20 cellular contexts compared by ENCODE assay signal in genomic region chrX:121258545-121258944, GRCh38.
DNase-seq lines count a peak whose midpoint lies in the region; ATAC-seq and TF ChIP-seq lines count a peak whose summit lies in the region.
"Had no signal": no experiment of that assay in that cellular context is flagged by ENCODE, and none has a peak within 500 bp of the region (broad histone marks: within the 10 kb centered on the region; RNA-seq: fewer than 3 reads in every experiment).

No MANE protein-coding gene starts in this region.

- peak; percentile 65 for ATAC-seq in GM18498 (IDR thresholded peaks at IDR 0.05; ENCODE audit: unreplicated experiment)
- ATAC-seq in GM18870 (IDR thresholded peaks at IDR 0.05; ENCODE audit: unreplicated experiment): peak; percentile 60
- peak; percentile 49 for ATAC-seq in HG02870 (IDR thresholded peaks at IDR 0.05; ENCODE audit: unreplicated experiment)
- ATAC-seq in HG03558 (IDR thresholded peaks at IDR 0.05; ENCODE audit: extremely low read depth, unreplicated experiment): peak; percentile 53
- ATAC-seq in upper lobe of right lung: no peak
- no peak for ATAC-seq in GM18861 (IDR thresholded peaks at IDR 0.05; ENCODE audit: unreplicated experiment)
- ATAC-seq: CD8-positive, alpha-beta T cell; PC-3; SK-N-SH treated with all-trans-retinoic acid at 6 μM for 48 hours had no signal

- H3K9me3 ChIP-seq in upper lobe of right lung: no peaks in the 10 kb centered on the region
- H3K9me3 ChIP-seq: BLaER1 had no signal

- no peak for DNase-seq in upper lobe of right lung
- no peak for DNase-seq in NCI-H2227 (lab: John Stamatoyannopoulos, UW; ENCODE audit: unreplicated experiment)
- DNase-seq: Calu3; CD8-positive, alpha-beta T cell; H9; NCI-H1105 treated with DMSO at 0.1 percent for 48 hours; NCI-H1694; NCI-H345; NCI-H524 treated with DMSO at 0.1 percent for 48 hours; PC-3; RPMI8226; SIG-M5 had no signal

- no peak overlapping the region for H3K27ac ChIP-seq in upper lobe of right lung
- H3K27ac ChIP-seq: BLaER1 had no signal

- intact Hi-C loops in upper lobe of right lung (cut with DNase I): no loop called here

- TF ChIP-seq CTCF in upper lobe of right lung (IDR thresholded peaks at IDR 0.05): no peak

- no peaks in the 10 kb centered on the region for H3K36me3 ChIP-seq in upper lobe of right lung
- H3K36me3 ChIP-seq: BLaER1 had no signal

- H3K4me3 ChIP-seq in upper lobe of right lung: no peak overlapping the region
- H3K4me3 ChIP-seq: BLaER1, K562 had no signal

- H3K4me1 ChIP-seq in upper lobe of right lung: no peaks in the 10 kb centered on the region
- H3K4me1 ChIP-seq: BLaER1 had no signal

- H3K27me3 ChIP-seq in upper lobe of right lung: no peaks in the 10 kb centered on the region
- H3K27me3 ChIP-seq: BLaER1 had no signal

Comparison
In these comparisons a context has a peak if more than half of its experiments do, and no peak if none do; other contexts are left out.
1. ATAC-seq: peak in GM18498 (single experiment), GM18870 (single experiment), HG02870 (single experiment) and HG03558 (single experiment); none in upper lobe of right lung (single experiment) and GM18861 (single experiment).